ENCODE assay signal across 22 cellular contexts in the genomic region with DNA sequence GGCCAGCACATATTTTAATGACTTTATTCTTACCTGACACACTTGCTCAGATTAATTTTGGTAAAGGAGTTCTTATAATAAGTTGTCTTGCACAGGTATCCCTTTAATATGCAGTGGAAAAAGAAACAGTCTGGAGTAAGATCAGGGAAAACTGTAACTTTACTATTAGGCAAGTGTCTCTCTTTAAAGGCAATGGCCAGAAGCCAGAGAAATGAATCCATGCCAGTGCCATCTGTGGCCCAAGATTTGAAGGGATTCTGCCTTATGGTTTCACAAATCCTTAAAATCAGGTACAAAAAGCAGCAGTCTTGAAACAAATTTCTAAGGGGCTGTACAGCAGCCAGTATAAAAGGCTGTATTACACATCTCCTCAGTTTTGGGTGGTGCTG. TPM values are rescaled to one million over a fixed set of nuclear protein-coding genes. Genes with fewer than 3 reads are reported as not detected.
A peak's percentile ranks its signal among the peaks of the same experiment; 100 is the strongest.
DNase-seq lines count a peak whose midpoint lies in the region; ATAC-seq, FAIRE-seq and TF ChIP-seq lines count a peak whose summit lies in the region.
"Had no signal": no experiment of that assay in that cellular context is flagged by ENCODE, and none has a peak within 500 bp of the region (broad histone marks: within the 10 kb centered on the region; RNA-seq: fewer than 3 reads in every experiment).

No MANE protein-coding gene starts in this region.

- DNase-seq in HepG2 (ENCODE audit: low spot score) = no peak
- DNase-seq in activated T-helper 1 cell treated with anti-CD3 and anti-CD28 coated beads, Interleukin-12 subunit alpha, Interleukin-12 subunit beta, Interleukin-2, Interleukin-4 antibody, amounts not matched to agents 30 ng/mL and 10 ng/mL and 1 ng/mL, durations not matched to agents 14 hours and 24 hours and 36 hours (ENCODE audit: low spot score) = no peak
- no peak for DNase-seq in left lobe of liver (ENCODE audit: low spot score)
- no peak for DNase-seq in HuH-7 (ENCODE audit: low spot score)
- no peak for DNase-seq in stimulated activated naive B cell treated with anti-CD40 and anti-IgM and Interleukin-4, amounts not matched to agents 10 μg/mL and 1 μg/mL and 100 μg/mL, for 72 hours
- DNase-seq in RWPE1 (ENCODE audit: low spot score) = no peak
- DNase-seq: activated CD4-positive, alpha-beta T cell treated with anti-CD3 and anti-CD28 coated beads for 36 hours; activated CD8-positive, alpha-beta memory T cell treated with anti-CD3 and anti-CD28 coated beads, Interleukin-2, amount 50 U/mL, for 4 hours; activated naive CD4-positive, alpha-beta T cell treated with Interleukin-2 at 50 U/mL for 16 hours; brain microvascular endothelial cell; hippocampal formation; kidney glomerular epithelial cell; NCI-H187 treated with DMSO at 0.1 percent for 48 hours; NCI-H526; occipital lobe; sigmoid colon; stimulated activated CD4-positive, alpha-beta T cell treated with anti-CD3 and anti-CD28 coated beads, Interleukin-2, amount 100 ng/mL, for 24 hours; T-helper 9 cell had no signal

- H3K27ac Mint-ChIP-seq in activated T-helper 1 cell treated with anti-CD3 and anti-CD28 coated beads, Interleukin-12 subunit alpha, Interleukin-12 subunit beta, Interleukin-2, Interleukin-4 antibody, amounts not matched to agents 30 ng/mL and 10 ng/mL and 1 ng/mL, durations not matched to agents 14 hours and 24 hours and 36 hours = peak overlapping the region; percentile 66
- no peak overlapping the region for H3K27ac Mint-ChIP-seq in stimulated activated naive B cell treated with anti-CD40 and anti-IgM and Interleukin-4, amounts not matched to agents 10 μg/mL and 1 μg/mL and 100 μg/mL, for 72 hours
- H3K27ac Mint-ChIP-seq: activated CD4-positive, alpha-beta T cell treated with anti-CD3 and anti-CD28 coated beads for 36 hours; B cell had no signal

- H3K4me1 ChIP-seq in liver (ENCODE audit: control insufficient read depth in 4 of 4, insufficient read depth in 4 of 4, low read length in 3 of 4) = peaks cover 0 to 20% (median 14%) of the 10 kb centered on the region in 4 donors
- H3K4me1 ChIP-seq in HepG2 (ENCODE audit: insufficient read depth, low read length) = peaks cover 20% of the 10 kb centered on the region

- FAIRE-seq in HepG2 (lab: Jason Lieb, UNC) = no peak

- no peaks in the 10 kb centered on the region for H4K20me1 ChIP-seq in HepG2 (ENCODE audit: insufficient read depth, low read length)

- no peak overlapping the region for H2AFZ ChIP-seq in HepG2 (ENCODE audit: low read length)

- no peak overlapping the region for H3K4me3 Mint-ChIP-seq in activated T-helper 1 cell treated with anti-CD3 and anti-CD28 coated beads, Interleukin-12 subunit alpha, Interleukin-12 subunit beta, Interleukin-2, Interleukin-4 antibody, amounts not matched to agents 30 ng/mL and 10 ng/mL and 1 ng/mL, durations not matched to agents 14 hours and 24 hours and 36 hours
- no peak overlapping the region for H3K4me3 Mint-ChIP-seq in stimulated activated naive B cell treated with anti-CD40 and anti-IgM and Interleukin-4, amounts not matched to agents 10 μg/mL and 1 μg/mL and 100 μg/mL, for 72 hours
- H3K4me3 Mint-ChIP-seq: activated CD4-positive, alpha-beta T cell treated with anti-CD3 and anti-CD28 coated beads for 36 hours; B cell; IgD-negative memory B cell had no signal

- no peaks in the 10 kb centered on the region for H3K79me2 ChIP-seq in HepG2 (ENCODE audit: insufficient read depth, low read length)

- H3K4me2 ChIP-seq in HepG2 (ENCODE audit: low read depth, low read length) = no peak overlapping the region

- peak overlapping the region; percentile 48 to 72 for H3K27ac ChIP-seq in liver (ENCODE audit: low read depth in 1 of 2, low read length in 2 of 2)
- no peak overlapping the region for H3K27ac ChIP-seq in HepG2 (ENCODE audit: extremely low read length, insufficient read depth, low read length)
- H3K27ac ChIP-seq in RWPE1 = no peak overlapping the region
- H3K27ac ChIP-seq: brain microvascular endothelial cell had no signal

- peaks cover 13% of the 10 kb centered on the region for H3K36me3 Mint-ChIP-seq in activated T-helper 1 cell treated with anti-CD3 and anti-CD28 coated beads, Interleukin-12 subunit alpha, Interleukin-12 subunit beta, Interleukin-2, Interleukin-4 antibody, amounts not matched to agents 30 ng/mL and 10 ng/mL and 1 ng/mL, durations not matched to agents 14 hours and 24 hours and 36 hours (ENCODE audit: low read depth)
- peaks cover 6 to 18% of the 10 kb centered on the region in 2 donors for H3K36me3 Mint-ChIP-seq in stimulated activated naive B cell treated with anti-CD40 and anti-IgM and Interleukin-4, amounts not matched to agents 10 μg/mL and 1 μg/mL and 100 μg/mL, for 72 hours

- no peak for TF ChIP-seq POLR2A in HepG2 (IDR thresholded peaks at IDR 0.05; ENCODE audit: insufficient read depth in 1 of 2, low read depth in 2 of 2, low read length in 2 of 2)

- TF ChIP-seq RAD21 in liver (IDR thresholded peaks at IDR 0.05) (no peak), HepG2 (CRISPR knock-in tag; IDR thresholded peaks at IDR 0.05) (no peak)

- TF ChIP-seq CTCF in liver (IDR thresholded peaks at IDR 0.05; ENCODE audit: low read depth, low read length, missing input control) = no peak
- no peak for TF ChIP-seq CTCF in HepG2 (CRISPR knock-in tag; IDR thresholded peaks at IDR 0.05)
- no peak for TF ChIP-seq CTCF in RWPE1 (conservative IDR thresholded peaks at IDR 0.05; ENCODE audit: low read depth)

- H3K9me3 ChIP-seq in liver (ENCODE audit: control insufficient read depth in 4 of 4, low read length in 3 of 4) (no peaks in the 10 kb centered on the region), HepG2 (ENCODE audit: low read length) (no peaks in the 10 kb centered on the region)
- H3K9me3 ChIP-seq: sigmoid colon had no signal

- H3K27me3 ChIP-seq in liver (ENCODE audit: control insufficient read depth in 4 of 4, insufficient read depth in 4 of 4, low read length in 3 of 4) = no peaks in the 10 kb centered on the region
- H3K27me3 ChIP-seq in HepG2 (ENCODE audit: control insufficient read depth in 1 of 2, insufficient read depth in 2 of 2, low read length in 2 of 2) = no peaks in the 10 kb centered on the region
- H3K27me3 ChIP-seq: brain microvascular endothelial cell, dorsolateral prefrontal cortex, sigmoid colon had no signal

- POLR2A ChIA-PET in HepG2 (lab: Yijun Ruan, JAX) (no interaction called here), RWPE1 (lab: Yijun Ruan, JAX; ENCODE audit: low non-redundant PET) (no interaction called here)

- no peak overlapping the region for H3K4me3 ChIP-seq in liver (ENCODE audit: low read depth in 1 of 3, low read length in 3 of 3)
- H3K4me3 ChIP-seq in HepG2 (replicated peaks in 1 of 3; ENCODE audit: insufficient read depth in 1 of 3, low read depth in 2 of 3, low read length in 3 of 3) = no peak overlapping the region
- H3K4me3 ChIP-seq: dorsolateral prefrontal cortex, sigmoid colon had no signal

- H3K9me3 Mint-ChIP-seq in activated T-helper 1 cell treated with anti-CD3 and anti-CD28 coated beads, Interleukin-12 subunit alpha, Interleukin-12 subunit beta, Interleukin-2, Interleukin-4 antibody, amounts not matched to agents 30 ng/mL and 10 ng/mL and 1 ng/mL, durations not matched to agents 14 hours and 24 hours and 36 hours = no peaks in the 10 kb centered on the region
- no peaks in the 10 kb centered on the region for H3K9me3 Mint-ChIP-seq in stimulated activated naive B cell treated with anti-CD40 and anti-IgM and Interleukin-4, amounts not matched to agents 10 μg/mL and 1 μg/mL and 100 μg/mL, for 72 hours
- H3K9me3 Mint-ChIP-seq: IgD-negative memory B cell had no signal

- ATAC-seq in HepG2 = no peak
- ATAC-seq in left lobe of liver = peak; percentile 57
- ATAC-seq in stimulated activated naive B cell treated with anti-CD40 and anti-IgM and Interleukin-4, amounts not matched to agents 10 μg/mL and 1 μg/mL and 100 μg/mL, for 72 hours (replicated peaks) = no peak
- ATAC-seq: activated CD4-positive, alpha-beta T cell treated with anti-CD3 and anti-CD28 coated beads for 36 hours had no signal

- in situ Hi-C loops in HepG2 (cut with HindIII; ENCODE audit: extremely low pct_ligation_motif_present, low pct_unique_long_range_greater_than_20kb) = no loop called here

- TF ChIP-seq EP300 in HepG2 (IDR thresholded peaks at IDR 0.05; ENCODE audit: low read depth in 2 of 2, low read length in 2 of 2) = no peak
- TF ChIP-seq EP300 in HepG2 (CRISPR knock-in tag; IDR thresholded peaks at IDR 0.05; ENCODE audit: borderline replicate concordance) = no peak

- CTCF ChIA-PET in HepG2 (lab: Yijun Ruan, JAX; ENCODE audit: low intra/inter-chr PET ratio, low total read pairs) (no interaction called here), RWPE1 (lab: Yijun Ruan, JAX) (no interaction called here)

- no TSS peak for BruUV-seq in HepG2 (replicated peaks; lab: Mats Ljungman, UMichigan)

- H3K4me1 Mint-ChIP-seq in activated T-helper 1 cell treated with anti-CD3 and anti-CD28 coated beads, Interleukin-12 subunit alpha, Interleukin-12 subunit beta, Interleukin-2, Interleukin-4 antibody, amounts not matched to agents 30 ng/mL and 10 ng/mL and 1 ng/mL, durations not matched to agents 14 hours and 24 hours and 36 hours (ENCODE audit: low read depth) = no peaks in the 10 kb centered on the region
- H3K4me1 Mint-ChIP-seq in stimulated activated naive B cell treated with anti-CD40 and anti-IgM and Interleukin-4, amounts not matched to agents 10 μg/mL and 1 μg/mL and 100 μg/mL, for 72 hours = peaks cover 0 to 6% of the 10 kb centered on the region in 2 donors
- H3K4me1 Mint-ChIP-seq: B cell had no signal

- peaks cover 3 to 15% (median 8%) of the 10 kb centered on the region in 4 donors for H3K36me3 ChIP-seq in liver (ENCODE audit: control insufficient read depth in 4 of 4, insufficient read depth in 3 of 4, low read depth in 1 of 4, low read length in 3 of 4)
- peaks cover 0 to 13% of the 10 kb centered on the region in 2 experiments; a peak in 1 of 5 replicates for H3K36me3 ChIP-seq in HepG2 (replicated peaks in 1 of 2; ENCODE audit: control insufficient read depth in 1 of 2, insufficient read depth in 2 of 2, low read length in 2 of 2)

- H3K9ac ChIP-seq in liver (ENCODE audit: low read depth in 1 of 2, low read length in 2 of 2) (peak overlapping the region; percentile 55 to 56), HepG2 (ENCODE audit: insufficient read depth, low read depth, low read length) (no peak overlapping the region)

- intact Hi-C loops in HepG2 (cut with micrococcal nuclease; ENCODE audit: unreplicated experiment) = no loop called here
- intact Hi-C loops in activated T-helper 1 cell treated with anti-CD3 and anti-CD28 coated beads, Interleukin-12 subunit alpha, Interleukin-12 subunit beta, Interleukin-2, Interleukin-4 antibody, amounts not matched to agents 30 ng/mL and 10 ng/mL and 1 ng/mL, durations not matched to agents 14 hours and 24 hours and 36 hours (cut with micrococcal nuclease) = no loop called here

- no peaks in the 10 kb centered on the region for H3K27me3 Mint-ChIP-seq in activated T-helper 1 cell treated with anti-CD3 and anti-CD28 coated beads, Interleukin-12 subunit alpha, Interleukin-12 subunit beta, Interleukin-2, Interleukin-4 antibody, amounts not matched to agents 30 ng/mL and 10 ng/mL and 1 ng/mL, durations not matched to agents 14 hours and 24 hours and 36 hours (ENCODE audit: insufficient read depth)
- no peaks in the 10 kb centered on the region for H3K27me3 Mint-ChIP-seq in stimulated activated naive B cell treated with anti-CD40 and anti-IgM and Interleukin-4, amounts not matched to agents 10 μg/mL and 1 μg/mL and 100 μg/mL, for 72 hours
- H3K27me3 Mint-ChIP-seq: activated CD4-positive, alpha-beta T cell treated with anti-CD3 and anti-CD28 coated beads for 36 hours; B cell; IgD-negative memory B cell had no signal

RNA-seq across cellular contexts. Expression of a gene that starts 22.4 kb away (rescaled TPM):
- 10 to 100 TPM; 12.5 to 14.6 TPM for total RNA-seq in liver
- polyA plus RNA-seq in liver = 10 to 100 TPM in 1 of 2 donors, 1 to 10 TPM in 1; 7.6 to 10.4 TPM
- total RNA-seq in HepG2 (2016; rRNA removed; fragmentation: Illumina TruSeq; extraction: Trizol) = 36.6 and 48.7 TPM in 2 replicates
- total RNA-seq in HepG2 (2016; cell fraction: cytosol; rRNA removed; fragmentation: Illumina TruSeq; extraction: Trizol; ENCODE audit: low read depth) = 10.0 and 13.7 TPM in 2 replicates
- total RNA-seq in HepG2 (2016; cell fraction: insoluble cytoplasmic fraction; rRNA removed; fragmentation: Illumina TruSeq; extraction: Trizol) = 34.1 and 41.3 TPM in 2 replicates
- total RNA-seq in HepG2 (2016; cell fraction: membrane; rRNA removed; fragmentation: Illumina TruSeq; extraction: Trizol) = 21.8 and 31.3 TPM in 2 replicates
- total RNA-seq in HepG2 (2016; cell fraction: nucleus; rRNA removed; fragmentation: Illumina TruSeq; extraction: Trizol) = 20.5 and 30.8 TPM in 2 replicates
- polyA plus RNA-seq in HepG2 (2011; rRNA removed) = 14.8 and 18.7 TPM in 2 replicates
- 9.0 and 11.9 TPM in 2 replicates for polyA plus RNA-seq in HepG2 (2011; cell fraction: cytosol; rRNA removed)
- 6.8 and 7.0 TPM in 2 replicates for polyA plus RNA-seq in HepG2 (2011; cell fraction: nucleus; rRNA removed)
- polyA plus RNA-seq in HepG2 (2012) = 18.9 and 27.0 TPM in 2 replicates
- 11.4 and 14.2 TPM in 2 replicates for polyA plus RNA-seq in HepG2 (2016; cell fraction: cytosol; fragmentation: Illumina TruSeq; extraction: Trizol; ENCODE audit: low read depth)
- polyA plus RNA-seq in HepG2 (2016; cell fraction: insoluble cytoplasmic fraction; fragmentation: Illumina TruSeq; extraction: Trizol; ENCODE audit: low read depth) = 40.7 and 42.4 TPM in 2 replicates
- 19.1 and 20.4 TPM in 2 replicates for polyA plus RNA-seq in HepG2 (2016; cell fraction: membrane; fragmentation: Illumina TruSeq; extraction: Trizol; ENCODE audit: low read depth)
- 41.5 and 42.3 TPM in 2 replicates for polyA plus RNA-seq in HepG2 (2016; cell fraction: nucleus; fragmentation: Illumina TruSeq; extraction: Trizol; ENCODE audit: insufficient read depth, low read depth)
- 3.3 and 6.3 TPM in 2 replicates for polyA minus RNA-seq in HepG2 (2011; rRNA and poly(A)+ RNA removed; ENCODE audit: low replicate concordance)
- 7.6 and 8.4 TPM in 2 replicates for polyA minus RNA-seq in HepG2 (2011; cell fraction: cytosol; rRNA and poly(A)+ RNA removed)
- 12.0 and 13.3 TPM in 2 replicates for polyA minus RNA-seq in HepG2 (2011; cell fraction: nucleus; rRNA and poly(A)+ RNA removed)
- 25.0 and 25.2 TPM in 2 replicates for total RNA-seq in activated T-helper 1 cell treated with anti-CD3 and anti-CD28 coated beads, Interleukin-12 subunit alpha, Interleukin-12 subunit beta, Interleukin-2, Interleukin-4 antibody, amounts not matched to agents 30 ng/mL and 10 ng/mL and 1 ng/mL, durations not matched to agents 14 hours and 24 hours and 36 hours
- 15.4 TPM for total RNA-seq in left lobe of liver

RNA-seq across cellular contexts. Expression of a gene that starts 51.2 kb away (rescaled TPM):
- 10 to 100 TPM in 1 of 2 donors, 1 to 10 TPM in 1; 8.7 to 17.4 TPM for total RNA-seq in liver
- polyA plus RNA-seq in liver = 10 to 100 TPM in 1 of 2 donors, 1 to 10 TPM in 1; 5.8 to 11.1 TPM
- 4.9 and 5.6 TPM in 2 replicates for total RNA-seq in HepG2 (2016; rRNA removed; fragmentation: Illumina TruSeq; extraction: Trizol)
- 0.62 and 1.8 TPM in 2 replicates for total RNA-seq in HepG2 (2016; cell fraction: cytosol; rRNA removed; fragmentation: Illumina TruSeq; extraction: Trizol; ENCODE audit: low read depth)
- 3.7 and 5.8 TPM in 2 replicates for total RNA-seq in HepG2 (2016; cell fraction: insoluble cytoplasmic fraction; rRNA removed; fragmentation: Illumina TruSeq; extraction: Trizol)
- total RNA-seq in HepG2 (2016; cell fraction: membrane; rRNA removed; fragmentation: Illumina TruSeq; extraction: Trizol) = 1.8 and 3.4 TPM in 2 replicates
- 6.0 and 8.5 TPM in 2 replicates for total RNA-seq in HepG2 (2016; cell fraction: nucleus; rRNA removed; fragmentation: Illumina TruSeq; extraction: Trizol)
- 3.4 and 3.7 TPM in 2 replicates for polyA plus RNA-seq in HepG2 (2011; rRNA removed)
- polyA plus RNA-seq in HepG2 (2011; cell fraction: cytosol; rRNA removed) = 1.1 and 1.8 TPM in 2 replicates
- polyA plus RNA-seq in HepG2 (2011; cell fraction: nucleus; rRNA removed) = 3.0 and 5.5 TPM in 2 replicates
- polyA plus RNA-seq in HepG2 (2012) = 3.3 and 3.4 TPM in 2 replicates
- polyA plus RNA-seq in HepG2 (2016; cell fraction: cytosol; fragmentation: Illumina TruSeq; extraction: Trizol; ENCODE audit: low read depth) = 0.31 and 0.52 TPM in 2 replicates
- 3.2 and 3.3 TPM in 2 replicates for polyA plus RNA-seq in HepG2 (2016; cell fraction: insoluble cytoplasmic fraction; fragmentation: Illumina TruSeq; extraction: Trizol; ENCODE audit: low read depth)
- polyA plus RNA-seq in HepG2 (2016; cell fraction: membrane; fragmentation: Illumina TruSeq; extraction: Trizol; ENCODE audit: low read depth) = 0.58 and 1.0 TPM in 2 replicates
- 4.3 and 6.9 TPM in 2 replicates for polyA plus RNA-seq in HepG2 (2016; cell fraction: nucleus; fragmentation: Illumina TruSeq; extraction: Trizol; ENCODE audit: insufficient read depth, low read depth)
- 1.3 and 2.6 TPM in 2 replicates for polyA minus RNA-seq in HepG2 (2011; rRNA and poly(A)+ RNA removed; ENCODE audit: low replicate concordance)
- polyA minus RNA-seq in HepG2 (2011; cell fraction: cytosol; rRNA and poly(A)+ RNA removed) = 1.9 and 3.2 TPM in 2 replicates
- 10.3 and 13.7 TPM in 2 replicates for polyA minus RNA-seq in HepG2 (2011; cell fraction: nucleus; rRNA and poly(A)+ RNA removed)
- total RNA-seq in activated T-helper 1 cell treated with anti-CD3 and anti-CD28 coated beads, Interleukin-12 subunit alpha, Interleukin-12 subunit beta, Interleukin-2, Interleukin-4 antibody, amounts not matched to agents 30 ng/mL and 10 ng/mL and 1 ng/mL, durations not matched to agents 14 hours and 24 hours and 36 hours = 8.5 and 8.9 TPM in 2 replicates
- total RNA-seq in left lobe of liver = 10.0 TPM

Comparison
In these comparisons a context has a peak if more than half of its experiments do, and no peak if none do; other contexts are left out.
1. H3K27ac ChIP-seq: peak in liver (2 of 2); none in HepG2 (single experiment) and RWPE1 (single experiment).